In the genomic region with DNA sequence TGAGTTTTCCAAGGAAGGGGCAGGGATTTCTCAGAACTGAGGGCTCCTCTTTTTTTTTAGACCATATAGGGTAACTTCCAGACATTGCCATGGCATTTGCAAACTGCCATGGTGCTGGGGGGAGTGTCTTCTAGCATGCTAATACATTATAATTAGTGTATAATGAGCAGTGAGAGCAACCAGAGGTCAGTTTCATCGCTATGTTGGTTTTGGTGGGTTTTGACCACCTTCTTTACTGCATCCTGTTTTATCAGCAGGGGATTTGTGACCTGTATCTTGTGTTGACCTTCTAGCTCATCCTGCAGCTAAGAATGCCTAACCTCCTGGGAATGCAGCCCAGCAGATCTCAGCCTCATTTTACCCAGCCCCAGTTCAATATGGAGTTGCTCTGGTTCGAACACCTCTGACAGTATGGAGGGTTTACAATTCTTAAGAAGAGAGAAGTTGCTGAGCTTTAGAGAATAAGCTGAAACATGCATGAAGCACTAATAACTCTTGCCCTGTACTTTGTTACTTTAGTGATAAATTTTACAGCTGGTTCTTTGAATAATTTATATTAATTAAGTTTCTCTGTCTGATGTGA, we compare ENCODE assay signal across 1 cellular context.
TF ChIP-seq lines count a peak whose summit lies in the region.

No MANE protein-coding gene starts in this region.

TF ChIP-seq in GM12878, 131 proteins besides CTCF, POLR2A, EP300 and RAD21 (continues in another document):
- TF ChIP-seq, protein P1, sequence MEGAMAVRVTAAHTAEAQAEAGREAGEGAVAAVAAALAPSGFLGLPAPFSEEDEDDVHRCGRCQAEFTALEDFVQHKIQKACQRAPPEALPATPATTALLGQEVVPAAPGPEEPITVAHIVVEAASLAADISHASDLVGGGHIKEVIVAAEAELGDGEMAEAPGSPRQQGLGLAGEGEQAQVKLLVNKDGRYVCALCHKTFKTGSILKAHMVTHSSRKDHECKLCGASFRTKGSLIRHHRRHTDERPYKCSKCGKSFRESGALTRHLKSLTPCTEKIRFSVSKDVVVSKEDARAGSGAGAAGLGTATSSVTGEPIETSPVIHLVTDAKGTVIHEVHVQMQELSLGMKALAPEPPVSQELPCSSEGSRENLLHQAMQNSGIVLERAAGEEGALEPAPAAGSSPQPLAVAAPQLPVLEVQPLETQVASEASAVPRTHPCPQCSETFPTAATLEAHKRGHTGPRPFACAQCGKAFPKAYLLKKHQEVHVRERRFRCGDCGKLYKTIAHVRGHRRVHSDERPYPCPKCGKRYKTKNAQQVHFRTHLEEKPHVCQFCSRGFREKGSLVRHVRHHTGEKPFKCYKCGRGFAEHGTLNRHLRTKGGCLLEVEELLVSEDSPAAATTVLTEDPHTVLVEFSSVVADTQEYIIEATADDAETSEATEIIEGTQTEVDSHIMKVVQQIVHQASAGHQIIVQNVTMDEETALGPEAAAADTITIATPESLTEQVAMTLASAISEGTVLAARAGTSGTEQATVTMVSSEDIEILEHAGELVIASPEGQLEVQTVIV (IDR thresholded peaks at IDR 0.05; ENCODE audit: borderline replicate concordance, partially characterized antibody): no peak
- no peak for TF ChIP-seq ZBED1 (IDR thresholded peaks at IDR 0.05; ENCODE audit: borderline replicate concordance)
- no peak for TF ChIP-seq PML (IDR thresholded peaks at IDR 0.05; ENCODE audit: low read length)
- no peak for TF ChIP-seq ZNF24 (IDR thresholded peaks at IDR 0.05)
- TF ChIP-seq IRF4 (IDR thresholded peaks at IDR 0.05; ENCODE audit: low read depth, low read length): no peak
- no peak for TF ChIP-seq YBX1 (IDR thresholded peaks at IDR 0.05)
- TF ChIP-seq BCL11A (IDR thresholded peaks at IDR 0.05; ENCODE audit: low read depth, low read length): peak; percentile 56; the same call in 1 of the 2 replicates
- no peak for TF ChIP-seq MLLT1 (IDR thresholded peaks at IDR 0.05)
- TF ChIP-seq HDGF (IDR thresholded peaks at IDR 0.05): no peak
- no peak for TF ChIP-seq CUX1 (IDR thresholded peaks at IDR 0.05; ENCODE audit: insufficient replicate concordance, low read depth, low read length)
- no peak for TF ChIP-seq BHLHE40 (IDR thresholded peaks at IDR 0.05; ENCODE audit: borderline replicate concordance in 1 of 2, low read depth in 2 of 2, low read length in 1 of 2)
- peak; percentile 46 for TF ChIP-seq MEF2B (IDR thresholded peaks at IDR 0.05; ENCODE audit: partially characterized antibody, poor library complexity, severe bottlenecking)
- TF ChIP-seq MTA2 (IDR thresholded peaks at IDR 0.05; ENCODE audit: low read depth): peak; percentile 68
- TF ChIP-seq KAT2A (conservative IDR thresholded peaks at IDR 0.05; ENCODE audit: control insufficient read depth, low read depth, low read length): no peak
- TF ChIP-seq PAX5 (IDR thresholded peaks at IDR 0.05; ENCODE audit: borderline replicate concordance, low read depth, low read length): peak; percentile 35; the same call in 1 of the 2 replicates
- TF ChIP-seq NBN (IDR thresholded peaks at IDR 0.05): no peak
- TF ChIP-seq NR2F1 (conservative IDR thresholded peaks at IDR 0.05): peak; percentile 90
- TF ChIP-seq, protein P2, sequence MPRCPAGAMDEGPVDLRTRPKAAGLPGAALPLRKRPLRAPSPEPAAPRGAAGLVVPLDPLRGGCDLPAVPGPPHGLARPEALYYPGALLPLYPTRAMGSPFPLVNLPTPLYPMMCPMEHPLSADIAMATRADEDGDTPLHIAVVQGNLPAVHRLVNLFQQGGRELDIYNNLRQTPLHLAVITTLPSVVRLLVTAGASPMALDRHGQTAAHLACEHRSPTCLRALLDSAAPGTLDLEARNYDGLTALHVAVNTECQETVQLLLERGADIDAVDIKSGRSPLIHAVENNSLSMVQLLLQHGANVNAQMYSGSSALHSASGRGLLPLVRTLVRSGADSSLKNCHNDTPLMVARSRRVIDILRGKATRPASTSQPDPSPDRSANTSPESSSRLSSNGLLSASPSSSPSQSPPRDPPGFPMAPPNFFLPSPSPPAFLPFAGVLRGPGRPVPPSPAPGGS (IDR thresholded peaks at IDR 0.05; ENCODE audit: borderline replicate concordance, insufficient read depth, low read depth, low read length, poor library complexity, severe bottlenecking): no peak
- TF ChIP-seq SMARCA5 (IDR thresholded peaks at IDR 0.05): no peak
- TF ChIP-seq NFIC (IDR thresholded peaks at IDR 0.05; ENCODE audit: low read depth, low read length): no peak
- TF ChIP-seq SRF (IDR thresholded peaks at IDR 0.05; ENCODE audit: low read depth in 2 of 2, low read length in 2 of 2): no peak
- no peak for TF ChIP-seq SMAD5 (IDR thresholded peaks at IDR 0.05; ENCODE audit: low read depth)
- no peak for TF ChIP-seq ELK1 (IDR thresholded peaks at IDR 0.05; ENCODE audit: low read depth, low read length)
- TF ChIP-seq RELB (IDR thresholded peaks at IDR 0.05; ENCODE audit: low read depth): no peak
- no peak for TF ChIP-seq ESRRA (IDR thresholded peaks at IDR 0.05; ENCODE audit: low read length)
- no peak for TF ChIP-seq CBX3 (IDR thresholded peaks at IDR 0.05; ENCODE audit: borderline replicate concordance, low read depth)
- TF ChIP-seq USF2 (IDR thresholded peaks at IDR 0.05; ENCODE audit: borderline replicate concordance, low read depth, low read length): no peak
- no peak for TF ChIP-seq GABPA (IDR thresholded peaks at IDR 0.05; ENCODE audit: low read depth)
- TF ChIP-seq CEBPB (IDR thresholded peaks at IDR 0.05; ENCODE audit: borderline replicate concordance in 1 of 2, low read depth in 2 of 2, low read length in 2 of 2): no peak
- no peak for TF ChIP-seq STAT1 (conservative IDR thresholded peaks at IDR 0.05)
- no peak for TF ChIP-seq CREB1 (IDR thresholded peaks at IDR 0.05; ENCODE audit: low read depth)
- TF ChIP-seq, protein P3, sequence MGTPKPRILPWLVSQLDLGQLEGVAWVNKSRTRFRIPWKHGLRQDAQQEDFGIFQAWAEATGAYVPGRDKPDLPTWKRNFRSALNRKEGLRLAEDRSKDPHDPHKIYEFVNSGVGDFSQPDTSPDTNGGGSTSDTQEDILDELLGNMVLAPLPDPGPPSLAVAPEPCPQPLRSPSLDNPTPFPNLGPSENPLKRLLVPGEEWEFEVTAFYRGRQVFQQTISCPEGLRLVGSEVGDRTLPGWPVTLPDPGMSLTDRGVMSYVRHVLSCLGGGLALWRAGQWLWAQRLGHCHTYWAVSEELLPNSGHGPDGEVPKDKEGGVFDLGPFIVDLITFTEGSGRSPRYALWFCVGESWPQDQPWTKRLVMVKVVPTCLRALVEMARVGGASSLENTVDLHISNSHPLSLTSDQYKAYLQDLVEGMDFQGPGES (IDR thresholded peaks at IDR 0.05): no peak
- TF ChIP-seq JUNB (IDR thresholded peaks at IDR 0.05): no peak
- no peak for TF ChIP-seq MTA3 (IDR thresholded peaks at IDR 0.05; ENCODE audit: borderline replicate concordance, low read length)
- TF ChIP-seq MAX (IDR thresholded peaks at IDR 0.05; ENCODE audit: low read depth, low read length): no peak
- TF ChIP-seq RB1 (IDR thresholded peaks at IDR 0.05; ENCODE audit: borderline replicate concordance): no peak
- no peak for TF ChIP-seq TAF1 (IDR thresholded peaks at IDR 0.05; ENCODE audit: borderline replicate concordance, low read depth, low read length)
- TF ChIP-seq BMI1 (IDR thresholded peaks at IDR 0.05; ENCODE audit: borderline replicate concordance): no peak
- TF ChIP-seq, protein P4, sequence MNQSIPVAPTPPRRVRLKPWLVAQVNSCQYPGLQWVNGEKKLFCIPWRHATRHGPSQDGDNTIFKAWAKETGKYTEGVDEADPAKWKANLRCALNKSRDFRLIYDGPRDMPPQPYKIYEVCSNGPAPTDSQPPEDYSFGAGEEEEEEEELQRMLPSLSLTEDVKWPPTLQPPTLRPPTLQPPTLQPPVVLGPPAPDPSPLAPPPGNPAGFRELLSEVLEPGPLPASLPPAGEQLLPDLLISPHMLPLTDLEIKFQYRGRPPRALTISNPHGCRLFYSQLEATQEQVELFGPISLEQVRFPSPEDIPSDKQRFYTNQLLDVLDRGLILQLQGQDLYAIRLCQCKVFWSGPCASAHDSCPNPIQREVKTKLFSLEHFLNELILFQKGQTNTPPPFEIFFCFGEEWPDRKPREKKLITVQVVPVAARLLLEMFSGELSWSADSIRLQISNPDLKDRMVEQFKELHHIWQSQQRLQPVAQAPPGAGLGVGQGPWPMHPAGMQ (IDR thresholded peaks at IDR 0.05; ENCODE audit: borderline replicate concordance): no peak
- no peak for TF ChIP-seq HCFC1 (IDR thresholded peaks at IDR 0.05; ENCODE audit: low read length)
- no peak for TF ChIP-seq TCF12 (IDR thresholded peaks at IDR 0.05; ENCODE audit: low read depth, low read length)
- no peak for TF ChIP-seq EZH2 (IDR thresholded peaks at IDR 0.05; ENCODE audit: borderline replicate concordance, control insufficient read depth, low read depth, low read length)
- no peak for TF ChIP-seq SREBF2 (IDR thresholded peaks at IDR 0.05; ENCODE audit: low read length)
- TF ChIP-seq NR2C2 (IDR thresholded peaks at IDR 0.05; ENCODE audit: borderline replicate concordance, control insufficient read depth, insufficient read length, low read depth): no peak
- no peak for TF ChIP-seq CHD4 (IDR thresholded peaks at IDR 0.05)
- TF ChIP-seq NR2C1 (IDR thresholded peaks at IDR 0.05): no peak
- no peak for TF ChIP-seq TCF7 (IDR thresholded peaks at IDR 0.05; ENCODE audit: borderline replicate concordance)
- TF ChIP-seq KLF5 (IDR thresholded peaks at IDR 0.05; ENCODE audit: partially characterized antibody): no peak
- no peak for TF ChIP-seq CREM (IDR thresholded peaks at IDR 0.05; ENCODE audit: low read depth)
